Comparison of ENCODE assay signal across 25 cellular contexts in the genomic region with DNA sequence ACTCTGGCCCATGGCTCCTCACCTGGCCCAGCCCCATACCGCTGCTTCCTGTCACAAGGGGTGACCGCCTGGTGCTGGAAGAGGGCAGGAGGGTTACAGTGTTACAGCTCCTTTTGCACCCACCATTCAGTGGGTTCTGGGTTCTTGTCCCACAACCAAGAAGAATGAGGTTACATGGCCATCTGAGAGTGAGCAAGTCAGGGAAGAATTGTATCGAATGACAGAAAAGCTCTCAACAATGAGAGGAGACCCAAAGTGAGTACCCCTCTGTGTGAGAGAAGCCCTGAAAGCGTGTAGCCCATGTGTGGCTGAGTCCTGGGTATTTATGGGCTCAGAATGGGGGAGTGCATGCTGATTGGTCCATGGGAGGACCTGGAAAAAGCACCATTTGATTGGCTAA.
"Had no signal": no experiment of that assay in that cellular context is flagged by ENCODE, and none has a peak within 500 bp of the region (broad histone marks: within the 10 kb centered on the region; RNA-seq: fewer than 3 reads in every experiment).

No MANE protein-coding gene starts in this region.

- H3K27me3 ChIP-seq: brain microvascular endothelial cell, dorsolateral prefrontal cortex, heart left ventricle had no signal

- H3K4me1 Mint-ChIP-seq: activated CD4-positive, alpha-beta T cell treated with anti-CD3 and anti-CD28 coated beads for 36 hours; activated CD4-positive, alpha-beta T cell treated with anti-CD3 and anti-CD28 coated beads, Interleukin-2, amount 10 ng/mL, durations not matched to agents 24 days and 14 days; activated T-helper 17 cell treated with anti-CD3 and anti-CD28 coated beads, Interleukin-2, amount 50 U/mL, for 72 hours; central memory CD8-positive, alpha-beta T cell; endodermal cell had no signal

- H3K36me3 Mint-ChIP-seq: activated CD4-positive, alpha-beta memory T cell treated with anti-CD3 and anti-CD28 coated beads for 36 hours; activated naive CD8-positive, alpha-beta T cell had no signal

- H3K27ac ChIP-seq: brain microvascular endothelial cell, coronary artery, dorsolateral prefrontal cortex, heart left ventricle had no signal

- H3K27ac Mint-ChIP-seq: activated CD4-positive, alpha-beta memory T cell treated with anti-CD3 and anti-CD28 coated beads for 36 hours; activated CD4-positive, alpha-beta T cell treated with anti-CD3 and anti-CD28 coated beads for 36 hours; activated CD4-positive, alpha-beta T cell treated with anti-CD3 and anti-CD28 coated beads, Interleukin-2, amount 10 ng/mL, durations not matched to agents 24 days and 14 days; activated naive CD8-positive, alpha-beta T cell; activated T-helper 17 cell treated with anti-CD3 and anti-CD28 coated beads, Interleukin-2, amount 50 U/mL, for 72 hours; dendritic cell treated with granulocyte-macrophage colony-stimulating factor and Interleukin-4, amounts not matched to agents 40 ng/mL and 50 ng/mL, for 4 days; endodermal cell had no signal

- H3K36me3 ChIP-seq: brain microvascular endothelial cell, heart left ventricle had no signal

- DNase-seq: activated CD4-positive, alpha-beta memory T cell treated with anti-CD3 and anti-CD28 coated beads for 36 hours; activated CD4-positive, alpha-beta T cell treated with anti-CD3 and anti-CD28 coated beads for 36 hours; activated CD4-positive, alpha-beta T cell treated with anti-CD3 and anti-CD28 coated beads, Interleukin-2, amount 10 ng/mL, durations not matched to agents 24 days and 14 days; activated CD4-positive, CD25-positive, alpha-beta regulatory T cell; activated CD4-positive, CD25-positive, alpha-beta regulatory T cell treated with anti-CD3 and anti-CD28 coated beads, Interleukin-2, amount 50 U/mL, for 72 hours; activated effector memory CD4-positive, alpha-beta T cell treated with Interleukin-2 at 50 U/mL for 16 hours; activated gamma-delta T cell treated with Interleukin-2 at 50 U/mL for 16 hours; activated naive CD4-positive, alpha-beta T cell treated with anti-CD3 and anti-CD28 coated beads, Interleukin-2, amount 50 U/mL, for 16 hours; activated naive CD4-positive, alpha-beta T cell treated with Interleukin-2 at 50 U/mL for 16 hours; activated T-cell treated with anti-CD3 and anti-CD28 coated beads, Interleukin-2, amount 50 U/mL, for 4 hours; amniotic stem cell; anterior cingulate cortex; brain microvascular endothelial cell; dorsolateral prefrontal cortex; effector memory CD4-positive, alpha-beta T cell; endodermal cell; foreskin fibroblast; glutamatergic neuron; heart left ventricle; T-helper 2 cell had no signal

- H3K4me1 ChIP-seq: heart left ventricle had no signal

- H3K4me3 Mint-ChIP-seq: activated CD4-positive, alpha-beta memory T cell treated with anti-CD3 and anti-CD28 coated beads for 36 hours; activated CD4-positive, alpha-beta T cell treated with anti-CD3 and anti-CD28 coated beads for 36 hours; activated CD4-positive, alpha-beta T cell treated with anti-CD3 and anti-CD28 coated beads, Interleukin-2, amount 10 ng/mL, durations not matched to agents 24 days and 14 days; activated naive CD8-positive, alpha-beta T cell; activated T-cell treated with anti-CD3 and anti-CD28 coated beads, Interleukin-2, amount 50 U/mL, for 4 hours; activated T-helper 17 cell treated with anti-CD3 and anti-CD28 coated beads, Interleukin-2, amount 50 U/mL, for 72 hours; central memory CD8-positive, alpha-beta T cell; dendritic cell treated with granulocyte-macrophage colony-stimulating factor and Interleukin-4, amounts not matched to agents 40 ng/mL and 50 ng/mL, for 4 days; endodermal cell had no signal

- H3K4me3 ChIP-seq: coronary artery, dorsolateral prefrontal cortex, heart left ventricle had no signal

- H3K27me3 Mint-ChIP-seq: activated CD4-positive, alpha-beta memory T cell treated with anti-CD3 and anti-CD28 coated beads for 36 hours; activated CD4-positive, alpha-beta T cell treated with anti-CD3 and anti-CD28 coated beads, Interleukin-2, amount 10 ng/mL, durations not matched to agents 24 days and 14 days; activated naive CD8-positive, alpha-beta T cell; activated T-helper 17 cell treated with anti-CD3 and anti-CD28 coated beads, Interleukin-2, amount 50 U/mL, for 72 hours; central memory CD8-positive, alpha-beta T cell; dendritic cell treated with granulocyte-macrophage colony-stimulating factor and Interleukin-4, amounts not matched to agents 40 ng/mL and 50 ng/mL, for 4 days had no signal
